ENCODE assay signal across 14 cellular contexts in the genomic region with DNA sequence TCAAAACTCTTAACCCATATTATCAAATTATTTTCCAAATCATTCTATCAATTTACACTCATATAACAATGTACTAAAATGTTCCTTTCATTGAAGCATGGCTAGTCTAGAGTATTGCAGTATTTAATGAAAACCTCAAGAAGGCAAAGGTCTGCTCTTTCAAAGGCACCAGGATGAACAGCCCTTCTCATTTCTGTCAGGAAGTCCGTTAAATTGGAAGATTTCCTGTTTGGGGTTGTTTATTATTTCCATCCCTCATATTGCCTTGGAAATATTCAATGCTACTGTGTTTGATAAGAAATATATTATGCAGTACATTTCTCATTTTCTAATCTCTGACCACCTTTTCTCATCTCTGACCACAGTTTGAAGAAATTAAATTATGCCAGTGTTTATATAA. TPM values are rescaled to one million over a fixed set of nuclear protein-coding genes. Genes with fewer than 3 reads are reported as not detected.
DNase-seq lines count a peak whose midpoint lies in the region; ATAC-seq and TF ChIP-seq lines count a peak whose summit lies in the region.
"Had no signal": no experiment of that assay in that cellular context is flagged by ENCODE, and none has a peak within 500 bp of the region (broad histone marks: within the 10 kb centered on the region; RNA-seq: fewer than 3 reads in every experiment).

No MANE protein-coding gene starts in this region.

- H3K27ac ChIP-seq in OCI-LY7 (ENCODE audit: low read depth, low read length, poor library complexity, severe bottlenecking) (peak overlapping the region; percentile 63), tibial artery (peak overlapping the region; percentile 19 to 22), PC-9 (no peak overlapping the region), RWPE1 (no peak overlapping the region)
- H3K27ac ChIP-seq: HL-60 had no signal

- CTCF ChIA-PET in OCI-LY7 (lab: Charles Lee; ENCODE audit: unreplicated experiment): no interaction called here
- CTCF ChIA-PET in PC-9 (lab: Charles Lee): no interaction called here
- CTCF ChIA-PET in RWPE1 (lab: Yijun Ruan, JAX): no interaction called here

- H3K4me1 ChIP-seq in OCI-LY7 (ENCODE audit: insufficient read depth, low read length, poor library complexity, severe bottlenecking) (peaks cover 47% of the 10 kb centered on the region), tibial artery (peaks cover 0 to 18% (median 5%) of the 10 kb centered on the region in 4 donors), PC-9 (replicated peaks; ENCODE audit: insufficient read depth) (no peaks in the 10 kb centered on the region)
- H3K4me1 ChIP-seq: BE2C had no signal

- POLR2A ChIA-PET in OCI-LY7 (lab: Charles Lee): no interaction called here
- POLR2A ChIA-PET in PC-9 (lab: Charles Lee; ENCODE audit: unreplicated experiment): no interaction called here
- POLR2A ChIA-PET in RWPE1 (lab: Yijun Ruan, JAX; ENCODE audit: low non-redundant PET): no interaction called here

- H3K9me2 ChIP-seq in OCI-LY7 (ENCODE audit: insufficient read depth, low read length) (no peaks in the 10 kb centered on the region), PC-9 (ENCODE audit: insufficient read depth) (no peaks in the 10 kb centered on the region)

- H3F3A ChIP-seq in PC-9 (ENCODE audit: insufficient read depth, low read depth): no peaks in the 10 kb centered on the region

- H3K4me2 ChIP-seq in OCI-LY7 (ENCODE audit: low read length) (peak overlapping the region; percentile 22; the same call in 1 of the 2 replicates), PC-9 (no peak overlapping the region)

- ATAC-seq in HG02759 (IDR thresholded peaks at IDR 0.05; ENCODE audit: unreplicated experiment): no peak

- BruUV-seq in OCI-LY7 (replicated peaks; lab: Mats Ljungman, UMichigan) (no TSS peak), PC-9 (replicated peaks; lab: Mats Ljungman, UMichigan) (no TSS peak)

- H3K79me2 ChIP-seq in OCI-LY7 (ENCODE audit: insufficient read depth, low read depth, low read length) (no peaks in the 10 kb centered on the region), PC-9 (ENCODE audit: low read depth) (no peaks in the 10 kb centered on the region)

- H2AFZ ChIP-seq in OCI-LY7 (ENCODE audit: low read length) (0 out of 2 replicates have a peak overlapping the region, but pooled peaks have one; percentile 31), PC-9 (no peak overlapping the region)

- H3K4me3 ChIP-seq in OCI-LY7 (ENCODE audit: low read depth, low read length, poor library complexity, severe bottlenecking): no peak overlapping the region
- H3K4me3 ChIP-seq in tibial artery: no peak overlapping the region
- H3K4me3 ChIP-seq in PC-9: no peak overlapping the region

- H3K36me3 ChIP-seq in OCI-LY7 (ENCODE audit: insufficient read depth, low read length) (peaks cover 29% of the 10 kb centered on the region), tibial artery (peaks cover 11 to 25% (median 20%) of the 10 kb centered on the region in 3 donors), PC-9 (ENCODE audit: low read depth) (peaks cover 11% of the 10 kb centered on the region; the same call in 1 of the 2 replicates)
- H3K36me3 ChIP-seq: BE2C had no signal

- H4K20me1 ChIP-seq in OCI-LY7 (ENCODE audit: insufficient read depth, low read length) (no peaks in the 10 kb centered on the region), PC-9 (ENCODE audit: insufficient read depth) (no peaks in the 10 kb centered on the region)

- H3K27me3 ChIP-seq in tibial artery (no peaks in the 10 kb centered on the region), PC-9 (ENCODE audit: insufficient read depth, low read depth) (no peaks in the 10 kb centered on the region)
- H3K27me3 ChIP-seq: BE2C had no signal

- H3K9me3 ChIP-seq in OCI-LY7 (ENCODE audit: low read length) (no peaks in the 10 kb centered on the region), tibial artery (no peaks in the 10 kb centered on the region), PC-9 (ENCODE audit: insufficient read depth, low read depth) (no peaks in the 10 kb centered on the region)
- H3K9me3 ChIP-seq: BE2C had no signal

- no peak for TF ChIP-seq CTCF in OCI-LY7 (conservative IDR thresholded peaks at IDR 0.05; ENCODE audit: low read length)
- no peak for TF ChIP-seq CTCF in tibial artery (IDR thresholded peaks at IDR 0.05)
- no peak for TF ChIP-seq CTCF in PC-9 (conservative IDR thresholded peaks at IDR 0.05)
- TF ChIP-seq CTCF in RWPE1 (conservative IDR thresholded peaks at IDR 0.05; ENCODE audit: low read depth): no peak

- DNase-seq in COLO829 (ENCODE audit: low spot score) (peak; percentile 25), OCI-LY7 (ENCODE audit: low spot score) (no peak), dermis blood vessel endothelial cell (peak; percentile 78), tibial artery (no peak), PC-9 (no peak), RWPE1 (ENCODE audit: low spot score) (no peak)
- DNase-seq: BE2C; CD8-positive, alpha-beta memory T cell; DMS53; GF-D8; HCEC 1CT had no signal

- intact Hi-C loops in OCI-LY7 (cut with micrococcal nuclease; ENCODE audit: unreplicated experiment): no loop called here
- intact Hi-C loops in tibial artery (cut with DNase I; ENCODE audit: low total_unique reads): no loop called here
- intact Hi-C loops in PC-9 (cut with micrococcal nuclease; ENCODE audit: unreplicated experiment): no loop called here

RNA-seq across cellular contexts. Expression of a gene that starts 25.1 kb away (rescaled TPM):
- 2.1 and 2.4 TPM in 2 replicates for total RNA-seq in OCI-LY7 (2014; rRNA removed; shearing (Covaris generic))
- 2.5 and 3.8 TPM in 2 replicates for total RNA-seq in OCI-LY7 (2022)
- total RNA-seq in dermis blood vessel endothelial cell: 0.85 and 0.93 TPM in 2 replicates
- total RNA-seq in PC-9 (2021): not detected in 2 replicates
- total RNA-seq: CD8-positive, alpha-beta memory T cell; H4 had no signal

RNA-seq across cellular contexts. Expression of a gene that starts 37.5 kb away (rescaled TPM):
- total RNA-seq in OCI-LY7 (2014; rRNA removed; shearing (Covaris generic)): 18.5 and 25.7 TPM in 2 replicates
- total RNA-seq in OCI-LY7 (2022): 21.7 and 23.5 TPM in 2 replicates
- total RNA-seq in dermis blood vessel endothelial cell: 19.6 and 24.2 TPM in 2 replicates
- 13.2 and 18.5 TPM in 2 replicates for total RNA-seq in PC-9 (2021)

RNA-seq across cellular contexts. Expression of a gene that starts 38.0 kb away (rescaled TPM):
- total RNA-seq in OCI-LY7 (2014; rRNA removed; shearing (Covaris generic)): 47.5 and 60.8 TPM in 2 replicates
- total RNA-seq in OCI-LY7 (2022): 44.6 and 45.2 TPM in 2 replicates
- total RNA-seq in dermis blood vessel endothelial cell: 26.5 and 26.9 TPM in 2 replicates
- total RNA-seq in PC-9 (2021): 41.6 and 52.9 TPM in 2 replicates

Comparison
In these comparisons a context has a peak if more than half of its experiments do, and no peak if none do; other contexts are left out.
1. DNase-seq: peak in COLO829 (single experiment) and dermis blood vessel endothelial cell (single experiment); none in OCI-LY7 (single experiment), tibial artery (0 of 2), PC-9 (0 of 2) and RWPE1 (single experiment).
2. H3K27ac ChIP-seq: peak in OCI-LY7 (single experiment) and tibial artery (2 of 2); none in PC-9 (single experiment) and RWPE1 (single experiment).